13 cellular contexts compared by ENCODE assay signal in genomic region chr6:44933113-44933512, GRCh38.
DNase-seq lines count a peak whose midpoint lies in the region; ATAC-seq and TF ChIP-seq lines count a peak whose summit lies in the region.
"Had no signal": no experiment of that assay in that cellular context is flagged by ENCODE, and none has a peak within 500 bp of the region (broad histone marks: within the 10 kb centered on the region; RNA-seq: fewer than 3 reads in every experiment).

No MANE protein-coding gene starts in this region.

- ATAC-seq in activated CD4-positive, alpha-beta T cell treated with anti-CD3 and anti-CD28 coated beads for 36 hours, result peak; percentile 31
- ATAC-seq in naive thymus-derived CD4-positive, alpha-beta T cell, result peak; percentile 36
- no peak for ATAC-seq in left lung

- H3K4me3 Mint-ChIP-seq in activated CD4-positive, alpha-beta T cell treated with anti-CD3 and anti-CD28 coated beads for 36 hours, result peak overlapping the region; percentile 67
- peak overlapping the region; percentile 80 for H3K4me3 Mint-ChIP-seq in activated naive CD8-positive, alpha-beta T cell treated with anti-CD3 and anti-CD28 coated beads for 36 hours
- peak overlapping the region; percentile 78 to 98 (median 88) for H3K4me3 Mint-ChIP-seq in naive thymus-derived CD4-positive, alpha-beta T cell
- H3K4me3 Mint-ChIP-seq: type B pancreatic cell had no signal

- no peak for TF ChIP-seq CTCF in MM.1S (IDR thresholded peaks at IDR 0.05; ENCODE audit: low read length)
- TF ChIP-seq CTCF in left lung (IDR thresholded peaks at IDR 0.05), result no peak

- CTCF ChIA-PET in activated CD4-positive, alpha-beta T cell treated with anti-CD3 and anti-CD28 coated beads for 36 hours (lab: Charles Lee), result interaction anchor here (0.7 to 0.8 kb wide), 3 partner anchors 8 to 1102 kb away, joined by 3 read pairs; no protein-coding TSS in a partner anchor
- CTCF ChIA-PET in naive thymus-derived CD4-positive, alpha-beta T cell (lab: Charles Lee), result no interaction called here

- H3K27me3 ChIP-seq in MM.1S (replicated peaks; ENCODE audit: insufficient read depth, low read length), result no peaks in the 10 kb centered on the region
- no peaks in the 10 kb centered on the region for H3K27me3 ChIP-seq in naive thymus-derived CD4-positive, alpha-beta T cell (ENCODE audit: control insufficient read depth in 2 of 2, insufficient read depth in 2 of 2, low read length in 2 of 2)
- H3K27me3 ChIP-seq in left lung, result no peaks in the 10 kb centered on the region
- H3K27me3 ChIP-seq: brain microvascular endothelial cell had no signal

- H3K4me2 ChIP-seq in MM.1S (ENCODE audit: low read depth, low read length), result peak overlapping the region; percentile 83

- H3K36me3 Mint-ChIP-seq in activated CD4-positive, alpha-beta T cell treated with anti-CD3 and anti-CD28 coated beads for 36 hours (ENCODE audit: low read depth), result peaks cover 10% of the 10 kb centered on the region
- peaks cover 14% of the 10 kb centered on the region for H3K36me3 Mint-ChIP-seq in activated naive CD8-positive, alpha-beta T cell treated with anti-CD3 and anti-CD28 coated beads for 36 hours
- peaks cover 0 to 13% (median 11%) of the 10 kb centered on the region in 5 donors for H3K36me3 Mint-ChIP-seq in naive thymus-derived CD4-positive, alpha-beta T cell
- H3K36me3 Mint-ChIP-seq: type B pancreatic cell had no signal

- DNase-seq in activated CD4-positive, alpha-beta T cell treated with anti-CD3 and anti-CD28 coated beads for 36 hours, result no peak
- DNase-seq in activated CD4-positive, alpha-beta T cell treated with anti-CD3 and anti-CD28 coated beads, Interleukin-2, amount 50 U/mL, for 48 hours, result no peak
- peak; percentile 57 for DNase-seq in MM.1S
- DNase-seq in activated naive CD8-positive, alpha-beta T cell treated with anti-CD3 and anti-CD28 coated beads for 36 hours, result no peak
- peak in 6 of 9 donors; percentile 32 to 62 (median 48) for DNase-seq in naive thymus-derived CD4-positive, alpha-beta T cell
- no peak for DNase-seq in HCEC 1CT
- DNase-seq in left lung, result no peak
- no peak for DNase-seq in COLO668 (lab: John Stamatoyannopoulos, UW; ENCODE audit: unreplicated experiment)
- DNase-seq: brain microvascular endothelial cell, C1 segment of cervical spinal cord, NCI-H2029 treated with DMSO at 0.1 percent for 48 hours, NCI-H526 treated with DMSO at 0.1 percent for 48 hours had no signal

- H3K9ac ChIP-seq in MM.1S (ENCODE audit: low read length), result no peak overlapping the region; the same call in 1 of the 2 replicates

- H3K4me1 ChIP-seq in MM.1S (ENCODE audit: low read length) (peaks cover 9% of the 10 kb centered on the region), left lung (no peaks in the 10 kb centered on the region)
- H3K4me1 ChIP-seq in naive thymus-derived CD4-positive, alpha-beta T cell (ENCODE audit: control insufficient read depth in 2 of 2, insufficient read depth in 2 of 2, low read length in 2 of 2), result peaks cover 17 to 42% of the 10 kb centered on the region in 2 donors

- peak overlapping the region; percentile 81 for H3K27ac Mint-ChIP-seq in activated CD4-positive, alpha-beta T cell treated with anti-CD3 and anti-CD28 coated beads for 36 hours
- peak overlapping the region; percentile 94 for H3K27ac Mint-ChIP-seq in activated naive CD8-positive, alpha-beta T cell treated with anti-CD3 and anti-CD28 coated beads for 36 hours
- H3K27ac Mint-ChIP-seq in naive thymus-derived CD4-positive, alpha-beta T cell, result peak overlapping the region; percentile 92 to 99 (median 96)
- H3K27ac Mint-ChIP-seq: type B pancreatic cell had no signal

- H3F3A ChIP-seq in MM.1S (ENCODE audit: insufficient read depth, low read length), result no peaks in the 10 kb centered on the region

- H3K27me3 Mint-ChIP-seq in activated CD4-positive, alpha-beta T cell treated with anti-CD3 and anti-CD28 coated beads for 36 hours, result no peaks in the 10 kb centered on the region
- no peaks in the 10 kb centered on the region for H3K27me3 Mint-ChIP-seq in activated naive CD8-positive, alpha-beta T cell treated with anti-CD3 and anti-CD28 coated beads for 36 hours
- no peaks in the 10 kb centered on the region for H3K27me3 Mint-ChIP-seq in naive thymus-derived CD4-positive, alpha-beta T cell
- H3K27me3 Mint-ChIP-seq: type B pancreatic cell had no signal

- no peaks in the 10 kb centered on the region for H3K9me3 ChIP-seq in MM.1S (replicated peaks; ENCODE audit: insufficient read depth, low read length)
- H3K9me3 ChIP-seq in naive thymus-derived CD4-positive, alpha-beta T cell (ENCODE audit: control insufficient read depth in 2 of 3, low read length in 3 of 3), result no peaks in the 10 kb centered on the region
- H3K9me3 ChIP-seq in left lung, result no peaks in the 10 kb centered on the region

- H3K27ac ChIP-seq in MM.1S (ENCODE audit: low read length), result no peak overlapping the region
- H3K27ac ChIP-seq in naive thymus-derived CD4-positive, alpha-beta T cell (ENCODE audit: low read depth, low read length), result peak overlapping the region; percentile 71
- no peak overlapping the region for H3K27ac ChIP-seq in left lung
- H3K27ac ChIP-seq: brain microvascular endothelial cell had no signal

- H3K36me3 ChIP-seq in MM.1S (replicated peaks; ENCODE audit: insufficient read depth, low read length) (no peaks in the 10 kb centered on the region), left lung (no peaks in the 10 kb centered on the region)
- H3K36me3 ChIP-seq in naive thymus-derived CD4-positive, alpha-beta T cell (ENCODE audit: control insufficient read depth in 2 of 3, insufficient read depth in 3 of 3, low read length in 3 of 3), result no peaks in the 10 kb centered on the region
- H3K36me3 ChIP-seq: brain microvascular endothelial cell had no signal

- POLR2A ChIA-PET in activated CD4-positive, alpha-beta T cell treated with anti-CD3 and anti-CD28 coated beads for 36 hours (lab: Charles Lee), result interaction anchor here (0.7 kb wide), 2 partner anchors 20 to 106 kb away, joined by 3 read pairs; no protein-coding TSS in a partner anchor
- POLR2A ChIA-PET in naive thymus-derived CD4-positive, alpha-beta T cell (lab: Charles Lee), result interaction anchor here (0.6 to 1.2 kb wide), 4 partner anchors 13 to 88 kb away, joined by 3 to 6 read pairs (median 4); no protein-coding TSS in a partner anchor

- H3K9me3 Mint-ChIP-seq in activated CD4-positive, alpha-beta T cell treated with anti-CD3 and anti-CD28 coated beads for 36 hours (ENCODE audit: low read depth), result no peaks in the 10 kb centered on the region
- peaks cover 4% of the 10 kb centered on the region for H3K9me3 Mint-ChIP-seq in activated naive CD8-positive, alpha-beta T cell treated with anti-CD3 and anti-CD28 coated beads for 36 hours
- peaks cover 0 to 5% (median under 1%) of the 10 kb centered on the region in 11 donors for H3K9me3 Mint-ChIP-seq in naive thymus-derived CD4-positive, alpha-beta T cell
- H3K9me3 Mint-ChIP-seq: type B pancreatic cell had no signal

- intact Hi-C loops in activated CD4-positive, alpha-beta T cell treated with anti-CD3 and anti-CD28 coated beads for 36 hours (cut with DNase I, micrococcal nuclease), result loop anchor here (1.0 to 10.0 kb wide), 8 partner anchors 44 to 1082 kb away; partner anchors contain the start of genes CLIC5 (in 1 of the 2) and SUPT3H (in 1 of the 2)
- intact Hi-C loops in naive thymus-derived CD4-positive, alpha-beta T cell (cut with micrococcal nuclease), result loop anchor here (1.0 to 10.0 kb wide), 14 partner anchors 8 to 1192 kb away; partner anchors contain the start of genes ENPP4 (in 1 of the 2) and SUPT3H (in 1 of the 2)
- intact Hi-C loops in left lung (cut with DNase I), result no loop called here

- H4K20me1 ChIP-seq in MM.1S (ENCODE audit: insufficient read depth, low read length), result no peaks in the 10 kb centered on the region

- peaks cover 51% of the 10 kb centered on the region for H3K4me1 Mint-ChIP-seq in activated CD4-positive, alpha-beta T cell treated with anti-CD3 and anti-CD28 coated beads for 36 hours
- peaks cover 52% of the 10 kb centered on the region for H3K4me1 Mint-ChIP-seq in activated naive CD8-positive, alpha-beta T cell treated with anti-CD3 and anti-CD28 coated beads for 36 hours
- peaks cover 28 to 66% (median 59%) of the 10 kb centered on the region in 7 donors for H3K4me1 Mint-ChIP-seq in naive thymus-derived CD4-positive, alpha-beta T cell

- H2AFZ ChIP-seq in MM.1S (ENCODE audit: low read length), result peak overlapping the region; percentile 52; the same call in 1 of the 2 replicates

- peak overlapping the region; percentile 56 for H3K4me3 ChIP-seq in MM.1S (ENCODE audit: low read length)
- H3K4me3 ChIP-seq in naive thymus-derived CD4-positive, alpha-beta T cell (ENCODE audit: low read length), result peak overlapping the region; percentile 60
- no peak overlapping the region for H3K4me3 ChIP-seq in left lung

- no peaks in the 10 kb centered on the region for H3K79me2 ChIP-seq in MM.1S (ENCODE audit: low read length)

- no peaks in the 10 kb centered on the region for H3K9me2 ChIP-seq in MM.1S (replicated peaks; ENCODE audit: insufficient read depth, low read length)

Comparison
In these comparisons a context has a peak if more than half of its experiments do, and no peak if none do; other contexts are left out.
1. DNase-seq: peak in MM.1S (single experiment) and naive thymus-derived CD4-positive, alpha-beta T cell (6 of 9); none in activated CD4-positive, alpha-beta T cell treated with anti-CD3 and anti-CD28 coated beads for 36 hours (single experiment), activated CD4-positive, alpha-beta T cell treated with anti-CD3 and anti-CD28 coated beads, Interleukin-2, amount 50 U/mL, for 48 hours (0 of 2), activated naive CD8-positive, alpha-beta T cell treated with anti-CD3 and anti-CD28 coated beads for 36 hours (single experiment), HCEC 1CT (single experiment), left lung (0 of 2) and COLO668 (single experiment).
2. H3K4me3 ChIP-seq: peak in MM.1S (single experiment) and naive thymus-derived CD4-positive, alpha-beta T cell (single experiment); none in left lung (0 of 2).
3. intact Hi-C loops: an anchor here in activated CD4-positive, alpha-beta T cell treated with anti-CD3 and anti-CD28 coated beads for 36 hours (1.0 to 10.0 kb wide) and naive thymus-derived CD4-positive, alpha-beta T cell (1.0 to 10.0 kb wide); none called in left lung.
4. Peak in every context shown above with its lines, with median percentiles within 50 percentile points of each other: H3K27ac Mint-ChIP-seq and H3K4me3 Mint-ChIP-seq.